15 cellular contexts compared by ENCODE assay signal in the genomic region with DNA sequence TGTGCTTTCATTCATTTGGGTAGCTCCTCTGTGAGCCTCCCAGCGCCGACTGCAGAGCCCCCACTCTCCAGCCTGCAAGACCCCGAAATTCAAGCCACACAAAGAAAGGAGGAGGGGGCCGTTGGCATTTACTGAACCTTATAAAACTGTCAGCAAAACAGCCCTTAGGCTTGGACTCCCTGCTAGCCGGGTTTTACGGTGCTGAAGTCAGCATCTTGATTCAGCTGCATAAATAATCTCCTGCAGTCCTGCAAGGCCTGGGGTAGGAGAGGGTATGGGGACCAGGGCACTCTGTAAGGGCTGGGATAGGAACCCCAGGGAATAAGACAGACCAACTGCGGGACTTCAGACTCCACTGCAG.
DNase-seq lines count a peak whose midpoint lies in the region; ATAC-seq and TF ChIP-seq lines count a peak whose summit lies in the region.
"Had no signal": no experiment of that assay in that cellular context is flagged by ENCODE, and none has a peak within 500 bp of the region (broad histone marks: within the 10 kb centered on the region; RNA-seq: fewer than 3 reads in every experiment).

No MANE protein-coding gene starts in this region.

- peak overlapping the region; percentile 74 for H3K4me2 ChIP-seq in smooth muscle cell

- H3F3A ChIP-seq in smooth muscle cell (ENCODE audit: low read depth) = no peaks in the 10 kb centered on the region

- no peaks in the 10 kb centered on the region for H3K36me3 ChIP-seq in smooth muscle cell (ENCODE audit: low read depth)
- H3K36me3 ChIP-seq: upper lobe of right lung had no signal

- peaks cover 6% of the 10 kb centered on the region for H3K4me1 Mint-ChIP-seq in activated naive CD8-positive, alpha-beta T cell treated with anti-CD3 and anti-CD28 coated beads, Interleukin-2, amount 10 ng/mL, durations not matched to agents 7 days and 5 days
- H3K4me1 Mint-ChIP-seq in activated naive CD8-positive, alpha-beta T cell treated with anti-CD3 and anti-CD28 coated beads, Interleukin-2, amount 50 U/mL, for 24 hours = no peaks in the 10 kb centered on the region
- peaks cover 29% of the 10 kb centered on the region for H3K4me1 Mint-ChIP-seq in brain

- H3K27ac ChIP-seq in smooth muscle cell (ENCODE audit: low read depth) = no peak overlapping the region
- H3K27ac ChIP-seq: upper lobe of right lung had no signal

- no peak overlapping the region for H3K9ac ChIP-seq in smooth muscle cell (ENCODE audit: low read depth)

- H3K79me2 ChIP-seq in smooth muscle cell (ENCODE audit: low read depth) = no peaks in the 10 kb centered on the region

- H3K4me1 ChIP-seq in smooth muscle cell (ENCODE audit: low read depth) = no peaks in the 10 kb centered on the region

- POLR2A ChIA-PET in activated naive CD8-positive, alpha-beta T cell treated with anti-CD3 and anti-CD28 coated beads, Interleukin-2, amount 10 ng/mL, durations not matched to agents 7 days and 5 days (lab: Charles Lee) = no interaction called here

- no peaks in the 10 kb centered on the region for H3K27me3 ChIP-seq in smooth muscle cell (ENCODE audit: low read depth)

- no peaks in the 10 kb centered on the region for H3K9me3 ChIP-seq in smooth muscle cell (replicated peaks; ENCODE audit: low read depth)
- H3K9me3 ChIP-seq: upper lobe of right lung had no signal

- 34% methylated on average over 7 of the region's 7 CpGs for WGBS in smooth muscle cell (ENCODE audit: low lambda C conversion rate)

- DNase-seq in activated naive CD8-positive, alpha-beta T cell treated with anti-CD3 and anti-CD28 coated beads, Interleukin-2, amount 10 ng/mL, durations not matched to agents 7 days and 5 days = no peak
- no peak for DNase-seq in activated naive CD8-positive, alpha-beta T cell treated with anti-CD3 and anti-CD28 coated beads, Interleukin-2, amount 50 U/mL, for 24 hours
- DNase-seq in iris pigment epithelial cell (ENCODE audit: low read depth) (peak; percentile 13), smooth muscle cell (lab: John Stamatoyannopoulos, UW; ENCODE audit: unreplicated experiment) (no peak)
- no peak for DNase-seq in activated CD4-positive, alpha-beta T cell treated with anti-CD3 and anti-CD28 coated beads, Interleukin-2, amount 50 U/mL, for 48 hours
- DNase-seq in activated CD4-positive, alpha-beta T cell treated with anti-CD3 and anti-CD28 coated beads, Interleukin-2, amount 50 U/mL, for 1 hour = no peak
- DNase-seq: ACHN; DMS53; effector memory CD8-positive, alpha-beta T cell; KG1; NCI-H2107; OCI-M1; upper lobe of right lung had no signal

- no peak overlapping the region for H2AFZ ChIP-seq in smooth muscle cell (ENCODE audit: low read depth)

- peak overlapping the region; percentile 20 for H3K4me3 ChIP-seq in smooth muscle cell
- H3K4me3 ChIP-seq: upper lobe of right lung had no signal

- ATAC-seq in activated naive CD8-positive, alpha-beta T cell treated with anti-CD3 and anti-CD28 coated beads, Interleukin-2, amount 10 ng/mL, durations not matched to agents 7 days and 5 days (ENCODE audit: low read depth) = no peak
- no peak for ATAC-seq in activated naive CD8-positive, alpha-beta T cell treated with anti-CD3 and anti-CD28 coated beads, Interleukin-2, amount 50 U/mL, for 24 hours
- no peak for ATAC-seq in GM18502 (IDR thresholded peaks at IDR 0.05; ENCODE audit: poor library complexity, unreplicated experiment)
- ATAC-seq: effector memory CD8-positive, alpha-beta T cell had no signal

- no peaks in the 10 kb centered on the region for H3K9me3 Mint-ChIP-seq in activated naive CD8-positive, alpha-beta T cell treated with anti-CD3 and anti-CD28 coated beads, Interleukin-2, amount 10 ng/mL, durations not matched to agents 7 days and 5 days
- H3K9me3 Mint-ChIP-seq in activated naive CD8-positive, alpha-beta T cell treated with anti-CD3 and anti-CD28 coated beads, Interleukin-2, amount 50 U/mL, for 24 hours = no peaks in the 10 kb centered on the region
- H3K9me3 Mint-ChIP-seq in brain = peaks cover 0 to 2% (median 0%) of the 10 kb centered on the region in 5 experiments
- H3K9me3 Mint-ChIP-seq: effector memory CD8-positive, alpha-beta T cell had no signal

- peaks cover 35% of the 10 kb centered on the region for H3K27me3 Mint-ChIP-seq in activated naive CD8-positive, alpha-beta T cell treated with anti-CD3 and anti-CD28 coated beads, Interleukin-2, amount 10 ng/mL, durations not matched to agents 7 days and 5 days
- peaks cover 35% of the 10 kb centered on the region for H3K27me3 Mint-ChIP-seq in activated naive CD8-positive, alpha-beta T cell treated with anti-CD3 and anti-CD28 coated beads, Interleukin-2, amount 50 U/mL, for 24 hours
- no peaks in the 10 kb centered on the region for H3K27me3 Mint-ChIP-seq in brain

- no peaks in the 10 kb centered on the region for H4K20me1 ChIP-seq in smooth muscle cell (ENCODE audit: low read depth)

- no peaks in the 10 kb centered on the region for H3K36me3 Mint-ChIP-seq in activated naive CD8-positive, alpha-beta T cell treated with anti-CD3 and anti-CD28 coated beads, Interleukin-2, amount 10 ng/mL, durations not matched to agents 7 days and 5 days
- H3K36me3 Mint-ChIP-seq in activated naive CD8-positive, alpha-beta T cell treated with anti-CD3 and anti-CD28 coated beads, Interleukin-2, amount 50 U/mL, for 24 hours (ENCODE audit: low read depth) = no peaks in the 10 kb centered on the region
- H3K36me3 Mint-ChIP-seq in brain = no peaks in the 10 kb centered on the region

- H3K27ac Mint-ChIP-seq in activated naive CD8-positive, alpha-beta T cell treated with anti-CD3 and anti-CD28 coated beads, Interleukin-2, amount 10 ng/mL, durations not matched to agents 7 days and 5 days = no peak overlapping the region
- no peak overlapping the region for H3K27ac Mint-ChIP-seq in activated naive CD8-positive, alpha-beta T cell treated with anti-CD3 and anti-CD28 coated beads, Interleukin-2, amount 50 U/mL, for 24 hours
- H3K27ac Mint-ChIP-seq in brain = peak overlapping the region in 3 of 5 experiments; percentile 41 to 87 (median 50)
- H3K27ac Mint-ChIP-seq: effector memory CD8-positive, alpha-beta T cell had no signal

- H3K4me3 Mint-ChIP-seq in activated naive CD8-positive, alpha-beta T cell treated with anti-CD3 and anti-CD28 coated beads, Interleukin-2, amount 10 ng/mL, durations not matched to agents 7 days and 5 days = peak overlapping the region; percentile 20
- no peak overlapping the region for H3K4me3 Mint-ChIP-seq in activated naive CD8-positive, alpha-beta T cell treated with anti-CD3 and anti-CD28 coated beads, Interleukin-2, amount 50 U/mL, for 24 hours
- peak overlapping the region in 4 of 5 experiments; percentile 2 to 52 (median 20) for H3K4me3 Mint-ChIP-seq in brain
- H3K4me3 Mint-ChIP-seq: effector memory CD8-positive, alpha-beta T cell had no signal

- TF ChIP-seq CTCF in brain (conservative IDR thresholded peaks at IDR 0.05) (no peak), smooth muscle cell (IDR thresholded peaks at IDR 0.05; ENCODE audit: borderline replicate concordance, insufficient read depth, poor library complexity, severe bottlenecking) (no peak)

Comparison
In these comparisons a context has a peak if more than half of its experiments do, and no peak if none do; other contexts are left out.
1. H3K27ac Mint-ChIP-seq: peak in brain (3 of 5); none in activated naive CD8-positive, alpha-beta T cell treated with anti-CD3 and anti-CD28 coated beads, Interleukin-2, amount 10 ng/mL, durations not matched to agents 7 days and 5 days (single experiment) and activated naive CD8-positive, alpha-beta T cell treated with anti-CD3 and anti-CD28 coated beads, Interleukin-2, amount 50 U/mL, for 24 hours (single experiment).